9 cellular contexts compared by ENCODE assay signal in genomic region chrX:53288173-53288572, GRCh38. TPM values are rescaled to one million over a fixed set of nuclear protein-coding genes. Genes with fewer than 3 reads are reported as not detected.
DNase-seq lines count a peak whose midpoint lies in the region; ATAC-seq and TF ChIP-seq lines count a peak whose summit lies in the region.
"Had no signal": no experiment of that assay in that cellular context is flagged by ENCODE, and none has a peak within 500 bp of the region (broad histone marks: within the 10 kb centered on the region; RNA-seq: fewer than 3 reads in every experiment).

No MANE protein-coding gene starts in this region.

- H3K9me3 Mint-ChIP-seq in T-cell (no peaks in the 10 kb centered on the region), glutamatergic neuron (ENCODE audit: unreplicated experiment) (peaks cover 2% of the 10 kb centered on the region), endothelial cell (ENCODE audit: unreplicated experiment) (no peaks in the 10 kb centered on the region)

- POLR2A ChIA-PET in T-cell (lab: Charles Lee): no interaction called here

- no peaks in the 10 kb centered on the region for H3K36me3 ChIP-seq in gastrocnemius medialis
- H3K36me3 ChIP-seq: ovary had no signal

- TF ChIP-seq CTCF in glutamatergic neuron (IDR thresholded peaks at IDR 0.05; ENCODE audit: partially characterized antibody, unreplicated experiment): no peak
- no peak for TF ChIP-seq CTCF in gastrocnemius medialis (IDR thresholded peaks at IDR 0.05 in 4 of 5, conservative IDR thresholded peaks at IDR 0.05 in 1 of 5)
- no peak for TF ChIP-seq CTCF in endothelial cell (IDR thresholded peaks at IDR 0.05; ENCODE audit: unreplicated experiment)

- H3K36me3 Mint-ChIP-seq in T-cell (no peaks in the 10 kb centered on the region), glutamatergic neuron (ENCODE audit: unreplicated experiment) (no peaks in the 10 kb centered on the region), endothelial cell (ENCODE audit: low read depth, unreplicated experiment) (no peaks in the 10 kb centered on the region)

- peak; percentile 9 to 37 for TF ChIP-seq POLR2A in gastrocnemius medialis (IDR thresholded peaks at IDR 0.05)

- no peaks in the 10 kb centered on the region for H3K9me3 ChIP-seq in gastrocnemius medialis
- H3K9me3 ChIP-seq: ovary had no signal

- H3K27me3 Mint-ChIP-seq in T-cell (peaks cover 0 to 3% of the 10 kb centered on the region in 2 donors), glutamatergic neuron (ENCODE audit: unreplicated experiment) (peaks cover 3% of the 10 kb centered on the region), endothelial cell (ENCODE audit: unreplicated experiment) (peaks cover 13% of the 10 kb centered on the region)

- peak overlapping the region in 1 of 4 donors; percentile 40 for H3K4me3 ChIP-seq in gastrocnemius medialis
- H3K4me3 ChIP-seq: ovary had no signal

- in situ Hi-C loops in gastrocnemius medialis (cut with MboI; ENCODE audit: low sequenced_read_pairs in 4 of 4): no loop called here

- peak in 3 of 4 experiments; percentile 7 to 53 (median 25) for ATAC-seq in T-cell (replicated peaks in 1 of 4)
- peak; percentile 39 to 42 for ATAC-seq in gastrocnemius medialis
- ATAC-seq in HG03097 (IDR thresholded peaks at IDR 0.05; ENCODE audit: low FRiP score, unreplicated experiment): no peak
- no peak for ATAC-seq in HG03045 (IDR thresholded peaks at IDR 0.05; ENCODE audit: unreplicated experiment)

- CTCF ChIA-PET in T-cell (lab: Charles Lee): interaction anchor here (1.1 to 1.2 kb wide), 2 partner anchors 12 to 26 kb away, joined by 3 read pairs; no protein-coding TSS in a partner anchor

- peaks cover 48 to 57% of the 10 kb centered on the region in 2 donors for H3K4me1 ChIP-seq in gastrocnemius medialis

- H3K27ac Mint-ChIP-seq in T-cell (peak overlapping the region; percentile 92 to 95), glutamatergic neuron (ENCODE audit: unreplicated experiment) (no peak overlapping the region), endothelial cell (ENCODE audit: unreplicated experiment) (no peak overlapping the region)

- H3K27ac ChIP-seq in gastrocnemius medialis: peak overlapping the region; percentile 86 to 93 (median 88)
- H3K27ac ChIP-seq: ovary had no signal

- H3K4me1 Mint-ChIP-seq in T-cell: peaks cover 34 to 40% (median 37%) of the 10 kb centered on the region in 3 donors
- peaks cover 14% of the 10 kb centered on the region for H3K4me1 Mint-ChIP-seq in glutamatergic neuron (ENCODE audit: low read depth, unreplicated experiment)
- H3K4me1 Mint-ChIP-seq in endothelial cell (ENCODE audit: unreplicated experiment): peaks cover 5% of the 10 kb centered on the region

- DNase-seq in activated effector memory CD4-positive, alpha-beta T cell treated with anti-CD3 and anti-CD28 coated beads, Interleukin-2, amount 50 U/mL, for 16 hours: peak; percentile 62
- no peak for DNase-seq in activated effector memory CD4-positive, alpha-beta T cell treated with Interleukin-2 at 50 U/mL for 16 hours
- DNase-seq in T-cell (peak in 11 of 34 experiments; percentile 3 to 27 (median 7)), glutamatergic neuron (peak; percentile 73), gastrocnemius medialis (peak; percentile 64 to 81), endothelial cell (ENCODE audit: low spot score) (no peak)

- H3K4me3 Mint-ChIP-seq in T-cell: peak overlapping the region; percentile 66 to 79 (median 78)
- H3K4me3 Mint-ChIP-seq in glutamatergic neuron (ENCODE audit: unreplicated experiment): no peak overlapping the region
- no peak overlapping the region for H3K4me3 Mint-ChIP-seq in endothelial cell (ENCODE audit: unreplicated experiment)

- intact Hi-C loops in gastrocnemius medialis (cut with DNase I; ENCODE audit: low total_unique reads): no loop called here

- no peaks in the 10 kb centered on the region for H3K27me3 ChIP-seq in gastrocnemius medialis
- H3K27me3 ChIP-seq: ovary had no signal

RNA-seq across cellular contexts. Expression of gene IQSEC2, which starts 6.8 kb away (rescaled TPM):
- total RNA-seq in T-cell: 1 to 10 TPM; 1.2 to 2.0 (median 1.4) TPM
- total RNA-seq in glutamatergic neuron (ENCODE audit: unreplicated experiment): 1.6 TPM
- 100 to 1,000 TPM in 1 of 4 donors, 10 to 100 TPM in 3; 59.2 to 127 (median 73.9) TPM for total RNA-seq in gastrocnemius medialis
- 38.9 TPM for total RNA-seq in endothelial cell (ENCODE audit: unreplicated experiment)

Comparison
In these comparisons a context has a peak if more than half of its experiments do, and no peak if none do; other contexts are left out.
1. DNase-seq: peak in activated effector memory CD4-positive, alpha-beta T cell treated with anti-CD3 and anti-CD28 coated beads, Interleukin-2, amount 50 U/mL, for 16 hours (single experiment), glutamatergic neuron (single experiment) and gastrocnemius medialis (2 of 2); none in activated effector memory CD4-positive, alpha-beta T cell treated with Interleukin-2 at 50 U/mL for 16 hours (single experiment) and endothelial cell (single experiment).
2. ATAC-seq: peak in T-cell (3 of 4) and gastrocnemius medialis (2 of 2); none in HG03097 (single experiment) and HG03045 (single experiment).
3. H3K27ac Mint-ChIP-seq: peak in T-cell (2 of 2); none in glutamatergic neuron (single experiment) and endothelial cell (single experiment).
4. H3K4me3 Mint-ChIP-seq: peak in T-cell (3 of 3); none in glutamatergic neuron (single experiment) and endothelial cell (single experiment).
5. RNA of gene IQSEC2, which starts 6.8 kb away (total RNA-seq): 59.2 to 127 TPM in gastrocnemius medialis and 38.9 TPM in endothelial cell (single experiment); 1.6 TPM in glutamatergic neuron (single experiment) and 1.2 to 2.0 TPM in T-cell; every median in the first group is over 10 times any median in the second.